Comparison of ENCODE assay signal across 16 cellular contexts in the genomic region with DNA sequence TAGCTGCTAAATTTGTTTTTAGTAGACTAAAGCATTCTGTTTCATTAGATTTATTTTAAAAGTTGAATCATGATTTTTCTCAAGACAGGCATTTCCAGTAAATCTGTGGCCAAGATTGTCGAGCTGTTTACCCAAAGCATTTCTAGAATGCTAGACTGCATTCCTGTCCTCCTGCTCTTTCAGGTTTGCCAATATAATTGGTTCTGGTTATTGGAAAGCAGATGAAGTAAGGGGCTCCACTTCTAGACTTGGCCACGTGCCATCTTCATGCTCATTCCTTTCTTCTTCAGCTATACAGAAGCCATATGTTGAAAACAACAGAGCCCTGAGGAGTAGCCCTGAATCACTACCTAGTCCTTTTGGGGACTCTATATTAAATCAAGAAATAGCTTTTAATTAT.
DNase-seq lines count a peak whose midpoint lies in the region; ATAC-seq and TF ChIP-seq lines count a peak whose summit lies in the region.
"Had no signal": no experiment of that assay in that cellular context is flagged by ENCODE, and none has a peak within 500 bp of the region (broad histone marks: within the 10 kb centered on the region; RNA-seq: fewer than 3 reads in every experiment).

No MANE protein-coding gene starts in this region.

- H3K27me3 ChIP-seq in MG63: no peaks in the 10 kb centered on the region
- H3K27me3 ChIP-seq: heart left ventricle had no signal

- H3K27ac Mint-ChIP-seq in Calu3 (ENCODE audit: unreplicated experiment) (no peak overlapping the region), mesothelial cell of epicardium (peak overlapping the region; percentile 71)
- H3K27ac Mint-ChIP-seq: activated CD8-positive, alpha-beta memory T cell treated with anti-CD3 and anti-CD28 coated beads, Interleukin-2, amount 10 ng/mL, durations not matched to agents 7 days and 5 days; nephron had no signal

- peaks cover 19% of the 10 kb centered on the region for H3K4me1 Mint-ChIP-seq in Calu3 (ENCODE audit: low read depth, unreplicated experiment)
- H3K4me1 Mint-ChIP-seq in mesothelial cell of epicardium: peaks cover 56% of the 10 kb centered on the region

- H3K4me3 Mint-ChIP-seq in Calu3 (ENCODE audit: low read depth, unreplicated experiment) (no peak overlapping the region), mesothelial cell of epicardium (no peak overlapping the region)
- H3K4me3 Mint-ChIP-seq: activated CD8-positive, alpha-beta memory T cell treated with anti-CD3 and anti-CD28 coated beads, Interleukin-2, amount 10 ng/mL, durations not matched to agents 7 days and 5 days; nephron had no signal

- H3K9me3 ChIP-seq in MG63: no peaks in the 10 kb centered on the region

- no peak overlapping the region for H3K4me3 ChIP-seq in MG63
- H3K4me3 ChIP-seq: heart left ventricle had no signal

- H3K36me3 ChIP-seq in MG63: no peaks in the 10 kb centered on the region
- H3K36me3 ChIP-seq: heart left ventricle had no signal

- H3K9me3 Mint-ChIP-seq in Calu3 (ENCODE audit: low read depth, unreplicated experiment) (no peaks in the 10 kb centered on the region), mesothelial cell of epicardium (peaks cover 3% of the 10 kb centered on the region)

- H3K36me3 Mint-ChIP-seq in Calu3 (ENCODE audit: insufficient read depth, unreplicated experiment) (no peaks in the 10 kb centered on the region), mesothelial cell of epicardium (no peaks in the 10 kb centered on the region)
- H3K36me3 Mint-ChIP-seq: activated CD8-positive, alpha-beta memory T cell treated with anti-CD3 and anti-CD28 coated beads, Interleukin-2, amount 10 ng/mL, durations not matched to agents 7 days and 5 days had no signal

- no TSS peak for BruUV-seq in Calu3 (replicated peaks; lab: Mats Ljungman, UMichigan)

- intact Hi-C loops in Calu3 (cut with micrococcal nuclease; ENCODE audit: unreplicated experiment): loop anchor here (10.0 kb wide), 1 partner anchor 130 kb away; no protein-coding TSS in a partner anchor

- H3K27me3 Mint-ChIP-seq in Calu3 (ENCODE audit: unreplicated experiment) (no peaks in the 10 kb centered on the region), mesothelial cell of epicardium (ENCODE audit: low read depth) (no peaks in the 10 kb centered on the region)

- DNase-seq in Calu3 (peak; percentile 5), MG63 (peak; percentile 72), astrocyte of the hippocampus (ENCODE audit: low read depth, low spot score) (peak; percentile 83), mesothelial cell of epicardium (ENCODE audit: low spot score in 2 of 2, unreplicated experiment in 2 of 2) (peak; percentile 34 to 52), NCI-H1417 treated with DMSO at 0.1 percent for 48 hours (lab: John Stamatoyannopoulos, UW) (no peak), HUDEP-2 (lab: John Stamatoyannopoulos, UW; ENCODE audit: unreplicated experiment in 76 of 76) (no peak)
- DNase-seq in activated CD8-positive, alpha-beta memory T cell treated with anti-CD3 and anti-CD28 coated beads, Interleukin-2, amount 50 U/mL, for 48 hours: no peak
- DNase-seq: activated CD8-positive, alpha-beta memory T cell treated with anti-CD3 and anti-CD28 coated beads, Interleukin-2, amount 10 ng/mL, durations not matched to agents 7 days and 5 days; activated naive CD4-positive, alpha-beta T cell; central memory CD4-positive, alpha-beta T cell; GDM1; heart left ventricle; stimulated activated naive CD4-positive, alpha-beta T cell had no signal

- ATAC-seq in GM21529 (IDR thresholded peaks at IDR 0.05; ENCODE audit: unreplicated experiment): no peak
- ATAC-seq: activated CD8-positive, alpha-beta memory T cell treated with anti-CD3 and anti-CD28 coated beads, Interleukin-2, amount 10 ng/mL, durations not matched to agents 7 days and 5 days; heart left ventricle; sciatic nerve had no signal

- no peak for TF ChIP-seq CTCF in Calu3 (IDR thresholded peaks at IDR 0.05; ENCODE audit: unreplicated experiment)
- no peak for TF ChIP-seq CTCF in mesothelial cell of epicardium (IDR thresholded peaks at IDR 0.05; ENCODE audit: unreplicated experiment)

- CTCF ChIA-PET in Calu3 (lab: Charles Lee): no interaction called here

Comparison
In these comparisons a context has a peak if more than half of its experiments do, and no peak if none do; other contexts are left out.
1. DNase-seq: peak in Calu3 (single experiment), MG63 (single experiment), astrocyte of the hippocampus (single experiment) and mesothelial cell of epicardium (2 of 2); none in NCI-H1417 treated with DMSO at 0.1 percent for 48 hours (single experiment), HUDEP-2 (0 of 76) and activated CD8-positive, alpha-beta memory T cell treated with anti-CD3 and anti-CD28 coated beads, Interleukin-2, amount 50 U/mL, for 48 hours (single experiment).